Comparison of ENCODE assay signal across 1 cellular context in the genomic region with DNA sequence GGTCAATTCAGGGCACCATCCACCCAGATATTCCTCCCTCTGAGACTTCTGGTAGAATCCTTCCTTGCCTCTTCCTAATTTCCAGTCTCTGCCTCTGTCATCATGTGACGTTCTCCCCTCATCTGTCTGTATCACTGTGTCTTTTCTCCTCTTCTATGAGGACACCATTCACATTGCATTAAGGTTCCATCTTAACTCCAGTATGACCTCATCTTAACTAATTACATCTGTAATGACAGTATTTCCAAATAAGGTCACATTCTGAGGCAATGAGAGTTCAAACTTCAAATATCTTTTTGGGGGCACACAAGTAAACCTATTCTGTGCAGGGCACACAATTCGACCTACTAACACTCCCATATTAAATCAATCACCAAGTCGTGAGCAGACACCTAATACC.
A peak's percentile ranks its signal among the peaks of the same experiment; 100 is the strongest.
TF ChIP-seq lines count a peak whose summit lies in the region.

No MANE protein-coding gene starts in this region.

TF ChIP-seq in HEK293, 187 proteins besides CTCF, POLR2A, EP300 and RAD21 (continued from another document):
- peak; percentile 60; the same call in 1 of the 2 replicates for TF ChIP-seq ZNF629 (tag by site-specific recombination; IDR thresholded peaks at IDR 0.05)
- TF ChIP-seq ZSCAN16 (tag by site-specific recombination; IDR thresholded peaks at IDR 0.05), result no peak
